In genomic region chr13:110306960-110307696, GRCh38 we compare ENCODE assay signal across 8 cellular contexts. TPM values are rescaled to one million over a fixed set of nuclear protein-coding genes. Genes with fewer than 3 reads are reported as not detected.
DNase-seq lines count a peak whose midpoint lies in the region; FAIRE-seq and TF ChIP-seq lines count a peak whose summit lies in the region.

Gene COL4A1 (minus strand): TSS chr13:110307157. CDS start chr13:110307027, 130 bp downstream.
Gene COL4A2 (plus strand): TSS chr13:110307284. CDS start chr13:110307904, 620 bp downstream.

- peaks cover 80% of the 10 kb centered on the region for H3K79me2 ChIP-seq in keratinocyte (ENCODE audit: control insufficient read depth, insufficient read depth, low read length)

- H3K9ac ChIP-seq in HUES64 (ENCODE audit: low read depth, low read length) (peak within 1 kb of the TSS; percentile 91), keratinocyte (ENCODE audit: control insufficient read depth, extremely low read depth, insufficient read depth, low read length) (peak within 1 kb of the TSS; percentile 80), stomach smooth muscle (ENCODE audit: low read length in 2 of 2) (peak within 1 kb of the TSS; percentile 94 to 96)

- H3K27me3 ChIP-seq in HUES64 (ENCODE audit: insufficient read depth, low read length) (peaks cover 20% of the 10 kb centered on the region), keratinocyte (ENCODE audit: control insufficient read depth, extremely low read depth, insufficient read depth, low read length) (no peaks in the 10 kb centered on the region), stomach smooth muscle (ENCODE audit: control insufficient read depth in 1 of 2, insufficient read depth in 2 of 2, low read length in 2 of 2) (no peaks in the 10 kb centered on the region)

- peaks cover 32% of the 10 kb centered on the region for H3K4me1 Mint-ChIP-seq in MCF 10A (ENCODE audit: insufficient read depth, unreplicated experiment)

- TF ChIP-seq CTCF in MCF 10A (IDR thresholded peaks at IDR 0.05; ENCODE audit: unreplicated experiment) (no peak), keratinocyte (optimal IDR thresholded peaks at IDR 0.05 in 1 of 3, IDR thresholded peaks at IDR 0.05 in 1 of 3, conservative IDR thresholded peaks at IDR 0.05 in 1 of 3; ENCODE audit: extremely low read depth in 1 of 3, insufficient read depth in 2 of 3, low read length in 3 of 3) (no peak)

- BruUV-seq in MCF 10A (replicated peaks; lab: Mats Ljungman, UMichigan): no TSS peak

- peak; percentile 77 for DNase-seq in MCF 10A (ENCODE audit: unreplicated experiment)
- no peak for DNase-seq in keratinocyte (ENCODE audit: low read depth, low spot score)
- no peak for DNase-seq in HT-29 (ENCODE audit: low spot score)
- no peak for DNase-seq in 8988T
- no peak for DNase-seq in activated CD8-positive, alpha-beta memory T cell treated with anti-CD3 and anti-CD28 coated beads, Interleukin-2, amount 50 U/mL, for 48 hours
- DNase-seq in stimulated activated CD4-positive, alpha-beta T cell treated with anti-CD3 and anti-CD28 coated beads, Interleukin-4, amount 100 ng/mL, for 4 hours: no peak

- POLR2A ChIA-PET in MCF 10A (lab: Yijun Ruan, JAX): interaction anchor here (0.7 to 4.2 kb wide), 12 partner anchors 13 to 292 kb away, joined by 3 to 22 read pairs (median 4); partner anchors contain the start of gene RAB20

- H3K36me3 ChIP-seq in HUES64 (ENCODE audit: insufficient read depth, low read length) (peaks cover 14% of the 10 kb centered on the region; the same call in 1 of the 2 replicates), keratinocyte (ENCODE audit: control insufficient read depth in 2 of 2, extremely low read depth in 1 of 2, insufficient read depth in 2 of 2, low read length in 2 of 2) (peaks cover 3 to 14% of the 10 kb centered on the region in 2 experiments), stomach smooth muscle (ENCODE audit: control insufficient read depth in 2 of 2, insufficient read depth in 2 of 2, low read length in 2 of 2) (peaks cover 6 to 14% of the 10 kb centered on the region in 2 donors)

- H3K4me1 ChIP-seq in HUES64 (ENCODE audit: insufficient read depth, low read length): peaks cover 18% of the 10 kb centered on the region
- peaks cover 42% of the 10 kb centered on the region for H3K4me1 ChIP-seq in keratinocyte (ENCODE audit: control insufficient read depth, extremely low read depth, insufficient read depth, low read length)
- peaks cover 65% of the 10 kb centered on the region for H3K4me1 ChIP-seq in stomach smooth muscle (ENCODE audit: control insufficient read depth, insufficient read depth, low read length)

- H3K9me1 ChIP-seq in keratinocyte (ENCODE audit: control insufficient read depth, extremely low read depth, insufficient read depth, low read length): peaks cover 2% of the 10 kb centered on the region

- peak within 1 kb of the TSS; percentile 64 for H3K27ac ChIP-seq in HUES64 (ENCODE audit: low read depth, low read length)
- peak within 1 kb of the TSS; percentile 54 for H3K27ac ChIP-seq in keratinocyte (ENCODE audit: control insufficient read depth, insufficient read depth, low read length)
- peak within 1 kb of the TSS; percentile 96 for H3K27ac ChIP-seq in stomach smooth muscle (ENCODE audit: low read length)

- intact Hi-C loops in MCF 10A (cut with micrococcal nuclease): loop anchor here (1.0 to 5.0 kb wide), 4 partner anchors 40 to 105 kb away; no protein-coding TSS in a partner anchor

- peak within 1 kb of the TSS; percentile 93 for H3K4me2 ChIP-seq in keratinocyte (ENCODE audit: control insufficient read depth, extremely low read depth, insufficient read depth, low read depth, low read length)

- H3K9me3 Mint-ChIP-seq in MCF 10A (ENCODE audit: unreplicated experiment): no peaks in the 10 kb centered on the region

- CTCF ChIA-PET in MCF 10A (lab: Yijun Ruan, JAX): interaction anchor here (0.7 to 1.1 kb wide), 5 partner anchors 56 to 203 kb away, joined by 3 read pairs; no protein-coding TSS in a partner anchor

- peak within 1 kb of the TSS; percentile 90 for H3K4me3 Mint-ChIP-seq in MCF 10A (ENCODE audit: unreplicated experiment)

- H3K4me3 ChIP-seq in HUES64 (ENCODE audit: low read length) (peak within 1 kb of the TSS; percentile 75), keratinocyte (ENCODE audit: control insufficient read depth in 2 of 3, extremely low read depth in 1 of 3, insufficient read depth in 2 of 3, low read depth in 1 of 3, low read length in 3 of 3) (peak within 1 kb of the TSS; percentile 74 to 92 (median 79)), stomach smooth muscle (ENCODE audit: low read length in 2 of 2) (peak within 1 kb of the TSS; percentile 96 to 99)

- FAIRE-seq in keratinocyte (lab: Jason Lieb, UNC): no peak

- H3K9me3 ChIP-seq in HUES64 (ENCODE audit: insufficient read depth, low read depth, low read length): no peaks in the 10 kb centered on the region
- H3K9me3 ChIP-seq in keratinocyte (ENCODE audit: control insufficient read depth, low read depth, low read length): no peaks in the 10 kb centered on the region
- H3K9me3 ChIP-seq in stomach smooth muscle (ENCODE audit: control insufficient read depth in 2 of 2, low read length in 2 of 2): no peaks in the 10 kb centered on the region

- peak within 1 kb of the TSS; percentile 78 for H2AFZ ChIP-seq in keratinocyte (ENCODE audit: control insufficient read depth, low read length)

- dilution Hi-C loops in keratinocyte (cut with MboI; ENCODE audit: extremely low pct_ligation_motif_present, low sequenced_read_pairs): no loop called here

- H3K36me3 Mint-ChIP-seq in MCF 10A (ENCODE audit: insufficient read depth, unreplicated experiment): peaks cover 5% of the 10 kb centered on the region

- no peaks in the 10 kb centered on the region for H4K20me1 ChIP-seq in keratinocyte (ENCODE audit: control insufficient read depth, extremely low read depth, insufficient read depth, low read length)

- no peaks in the 10 kb centered on the region for H3K27me3 Mint-ChIP-seq in MCF 10A (ENCODE audit: insufficient read depth, unreplicated experiment)

- peak within 1 kb of the TSS; percentile 5 for H3K27ac Mint-ChIP-seq in MCF 10A (ENCODE audit: low read depth, unreplicated experiment)

- under 1% methylated on average over 89 of the region's 89 CpGs for WGBS in HUES64

RNA-seq across cellular contexts. Expression of gene COL4A1, which starts in this region (rescaled TPM):
- polyA plus RNA-seq in HUES64 (2013, experiment 1 of 2): 54.7 TPM
- 65.4 TPM for polyA plus RNA-seq in HUES64 (2013, experiment 2 of 2)
- 25.9 and 42.1 TPM in 2 replicates for total RNA-seq in MCF 10A (2022)
- polyA plus RNA-seq in keratinocyte: 14.5 to 30.3 TPM (median 22.3 TPM) in 3 replicates
- polyA plus RNA-seq in keratinocyte (2011; ENCODE audit: low read depth): 1.3 TPM
- 4.7 and 5.4 TPM in 2 replicates for polyA plus RNA-seq in keratinocyte (2011; cell fraction: cytosol; rRNA removed)
- 40.7 and 46.5 TPM in 2 replicates for polyA plus RNA-seq in keratinocyte (2011; cell fraction: nucleus; rRNA removed)
- polyA plus RNA-seq in keratinocyte (2012; ENCODE audit: low replicate concordance): 2.0 and 35.6 TPM in 2 replicates
- polyA minus RNA-seq in keratinocyte: 39.4 to 56.2 TPM (median 43.0 TPM) in 3 replicates
- 12.3 TPM for polyA minus RNA-seq in keratinocyte (2011; cell fraction: cytosol; rRNA and poly(A)+ RNA removed)
- polyA minus RNA-seq in keratinocyte (2011; cell fraction: nucleus; rRNA and poly(A)+ RNA removed): 57.2 and 70.4 TPM in 2 replicates
- total RNA-seq in HT-29 (2014; rRNA removed; shearing (Covaris generic)): 0.10 and 0.29 TPM in 2 replicates

RNA-seq across cellular contexts. Expression of gene COL4A2, which starts in this region (rescaled TPM):
- 57.2 TPM for polyA plus RNA-seq in HUES64 (2013, experiment 1 of 2)
- polyA plus RNA-seq in HUES64 (2013, experiment 2 of 2): 87.0 TPM
- 54.6 and 66.0 TPM in 2 replicates for total RNA-seq in MCF 10A (2022)
- 30.7 to 64.2 TPM (median 31.1 TPM) in 3 replicates for polyA plus RNA-seq in keratinocyte
- polyA plus RNA-seq in keratinocyte (2011; ENCODE audit: low read depth): 2.4 TPM
- polyA plus RNA-seq in keratinocyte (2011; cell fraction: cytosol; rRNA removed): 5.3 and 11.3 TPM in 2 replicates
- 78.0 and 99.9 TPM in 2 replicates for polyA plus RNA-seq in keratinocyte (2011; cell fraction: nucleus; rRNA removed)
- 6.3 and 80.3 TPM in 2 replicates for polyA plus RNA-seq in keratinocyte (2012; ENCODE audit: low replicate concordance)
- 69.8 to 191 TPM (median 82.0 TPM) in 3 replicates for polyA minus RNA-seq in keratinocyte
- 38.8 TPM for polyA minus RNA-seq in keratinocyte (2011; cell fraction: cytosol; rRNA and poly(A)+ RNA removed)
- polyA minus RNA-seq in keratinocyte (2011; cell fraction: nucleus; rRNA and poly(A)+ RNA removed): 150 and 169 TPM in 2 replicates
- 38.4 and 44.2 TPM in 2 replicates for total RNA-seq in HT-29 (2014; rRNA removed; shearing (Covaris generic))

Comparison
In these comparisons a context has a peak if more than half of its experiments do, and no peak if none do; other contexts are left out.
1. RNA of gene COL4A1 (total RNA-seq): 25.9 to 42.1 TPM in MCF 10A; 0.10 to 0.29 TPM in HT-29; every median in the first group is over 10 times any median in the second.
2. Peak in every context shown above with its lines, with median percentiles within 50 percentile points of each other: H3K27ac ChIP-seq, H3K4me3 ChIP-seq and H3K9ac ChIP-seq.